Comparison of ENCODE assay signal across 8 cellular contexts in the genomic region with DNA sequence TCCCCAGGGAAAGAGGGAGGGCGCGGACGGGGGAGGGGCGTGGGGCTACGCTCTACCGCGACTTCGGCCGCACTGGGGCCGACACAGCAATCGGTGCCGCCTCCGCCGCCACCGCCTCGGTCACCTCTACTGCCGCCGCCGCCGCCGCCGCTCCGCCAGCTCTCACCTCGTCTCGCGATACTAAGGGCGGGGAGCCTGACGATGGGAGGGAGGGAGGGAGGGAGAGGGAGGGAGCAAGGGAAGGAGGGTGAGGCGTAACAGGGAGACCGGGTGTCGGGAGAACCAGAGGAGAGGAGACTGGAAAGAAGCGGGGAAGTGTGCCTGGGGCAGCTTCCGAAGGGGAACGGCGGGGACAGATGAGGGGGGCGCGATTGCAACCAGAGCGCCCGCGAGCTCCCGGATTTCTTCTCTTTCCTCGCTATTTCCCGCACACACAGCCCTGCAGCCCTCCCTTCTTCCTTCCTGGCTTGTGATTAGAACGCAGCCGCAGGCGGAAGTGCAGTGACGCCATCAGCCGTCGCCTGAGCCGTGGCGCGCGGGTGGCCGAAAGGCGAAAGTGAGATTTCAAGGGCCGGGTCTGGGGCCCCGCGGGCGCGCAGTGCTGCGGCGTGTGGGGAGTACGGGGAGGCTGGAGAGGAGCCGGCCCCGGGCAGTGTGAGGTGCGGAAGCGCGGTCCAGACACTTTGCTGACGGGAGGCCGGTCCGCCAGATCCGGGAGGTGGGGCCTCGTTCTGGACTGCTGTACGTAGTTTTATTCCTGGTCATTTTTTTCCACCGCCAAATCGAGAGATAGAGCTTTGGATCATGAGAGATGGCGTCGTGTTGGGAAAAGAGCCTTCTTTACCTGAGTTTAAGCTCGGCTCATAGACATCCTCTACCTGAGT. TPM values are rescaled to one million over a fixed set of nuclear protein-coding genes. Genes with fewer than 3 reads are reported as not detected.
DNase-seq lines count a peak whose midpoint lies in the region; ATAC-seq and TF ChIP-seq lines count a peak whose summit lies in the region.

A gene with protein sequence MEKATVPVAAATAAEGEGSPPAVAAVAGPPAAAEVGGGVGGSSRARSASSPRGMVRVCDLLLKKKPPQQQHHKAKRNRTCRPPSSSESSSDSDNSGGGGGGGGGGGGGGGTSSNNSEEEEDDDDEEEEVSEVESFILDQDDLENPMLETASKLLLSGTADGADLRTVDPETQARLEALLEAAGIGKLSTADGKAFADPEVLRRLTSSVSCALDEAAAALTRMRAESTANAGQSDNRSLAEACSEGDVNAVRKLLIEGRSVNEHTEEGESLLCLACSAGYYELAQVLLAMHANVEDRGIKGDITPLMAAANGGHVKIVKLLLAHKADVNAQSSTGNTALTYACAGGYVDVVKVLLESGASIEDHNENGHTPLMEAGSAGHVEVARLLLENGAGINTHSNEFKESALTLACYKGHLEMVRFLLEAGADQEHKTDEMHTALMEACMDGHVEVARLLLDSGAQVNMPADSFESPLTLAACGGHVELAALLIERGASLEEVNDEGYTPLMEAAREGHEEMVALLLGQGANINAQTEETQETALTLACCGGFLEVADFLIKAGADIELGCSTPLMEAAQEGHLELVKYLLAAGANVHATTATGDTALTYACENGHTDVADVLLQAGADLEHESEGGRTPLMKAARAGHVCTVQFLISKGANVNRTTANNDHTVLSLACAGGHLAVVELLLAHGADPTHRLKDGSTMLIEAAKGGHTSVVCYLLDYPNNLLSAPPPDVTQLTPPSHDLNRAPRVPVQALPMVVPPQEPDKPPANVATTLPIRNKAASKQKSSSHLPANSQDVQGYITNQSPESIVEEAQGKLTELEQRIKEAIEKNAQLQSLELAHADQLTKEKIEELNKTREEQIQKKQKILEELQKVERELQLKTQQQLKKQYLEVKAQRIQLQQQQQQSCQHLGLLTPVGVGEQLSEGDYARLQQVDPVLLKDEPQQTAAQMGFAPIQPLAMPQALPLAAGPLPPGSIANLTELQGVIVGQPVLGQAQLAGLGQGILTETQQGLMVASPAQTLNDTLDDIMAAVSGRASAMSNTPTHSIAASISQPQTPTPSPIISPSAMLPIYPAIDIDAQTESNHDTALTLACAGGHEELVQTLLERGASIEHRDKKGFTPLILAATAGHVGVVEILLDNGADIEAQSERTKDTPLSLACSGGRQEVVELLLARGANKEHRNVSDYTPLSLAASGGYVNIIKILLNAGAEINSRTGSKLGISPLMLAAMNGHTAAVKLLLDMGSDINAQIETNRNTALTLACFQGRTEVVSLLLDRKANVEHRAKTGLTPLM (N-terminal part only) (minus strand): TSS at position 131 of the 884 bp plus-strand sequence. CDS start 130 bp downstream, at position 1.

- peak; percentile 92 for DNase-seq in DMS 273 (lab: John Stamatoyannopoulos, UW; ENCODE audit: unreplicated experiment)
- DNase-seq in HuH-7 (ENCODE audit: low spot score): peak; percentile 74
- peak; percentile 75 for DNase-seq in activated T-cell treated with anti-CD3 and anti-CD28 coated beads for 1 hour (ENCODE audit: low read depth)
- peak; percentile 61 for DNase-seq in epidermal melanocyte (ENCODE audit: insufficient read length, low spot score)
- peak; percentile 76 to 84 for DNase-seq in stimulated activated CD8-positive, alpha-beta memory T cell treated with anti-CD3 and anti-CD28 coated beads, Interleukin-4, amount 100 ng/mL, for 1 hour (ENCODE audit: low read depth in 2 of 2, low spot score in 1 of 2)

- H3K9me3 ChIP-seq in OCI-LY3 (ENCODE audit: insufficient read depth, low read length) (no peaks in the 10 kb centered on the region), mononuclear cell (ENCODE audit: low read depth, low read length) (no peaks in the 10 kb centered on the region)

- peaks cover 70% of the 10 kb centered on the region for H3K79me2 ChIP-seq in OCI-LY3 (ENCODE audit: low read length)

- H3K9ac ChIP-seq in OCI-LY3 (ENCODE audit: low read length): peak within 1 kb of the TSS; percentile 91

- H3K27me3 ChIP-seq in OCI-LY3 (ENCODE audit: low read depth, low read length): no peaks in the 10 kb centered on the region
- no peaks in the 10 kb centered on the region for H3K27me3 ChIP-seq in mononuclear cell (ENCODE audit: insufficient read depth, low read length)

- H3K4me1 ChIP-seq in OCI-LY3 (ENCODE audit: low read length) (peaks cover 22% of the 10 kb centered on the region), mononuclear cell (ENCODE audit: insufficient read depth, low read length) (peaks cover 41% of the 10 kb centered on the region)

- peak within 1 kb of the TSS; percentile 99 for H3K4me3 ChIP-seq in OCI-LY3 (ENCODE audit: low read length)
- peak within 1 kb of the TSS; percentile 96 for H3K4me3 ChIP-seq in mononuclear cell (ENCODE audit: low read length)

- peak within 1 kb of the TSS; percentile 93 for H3K4me2 ChIP-seq in OCI-LY3 (ENCODE audit: low read length)

- peak; percentile 83 for ATAC-seq in GM21515 (IDR thresholded peaks at IDR 0.05; ENCODE audit: unreplicated experiment)

- peaks cover 22% of the 10 kb centered on the region for H4K20me1 ChIP-seq in OCI-LY3 (ENCODE audit: insufficient read depth, low read length)

- TF ChIP-seq CTCF in OCI-LY3 (IDR thresholded peaks at IDR 0.05; ENCODE audit: low read depth, low read length): no peak

- H2AFZ ChIP-seq in OCI-LY3 (ENCODE audit: low read depth, low read length): peak within 1 kb of the TSS; percentile 62

- peak within 1 kb of the TSS; percentile 83 for H3K27ac ChIP-seq in OCI-LY3 (ENCODE audit: low read length)

- H3K36me3 ChIP-seq in OCI-LY3 (replicated peaks; ENCODE audit: low read depth, low read length): peaks cover 12% of the 10 kb centered on the region

RNA-seq across cellular contexts. Expression of the gene that starts here (rescaled TPM):
- 34.4 TPM for total RNA-seq in mononuclear cell

Comparison
In these comparisons a context has a peak if more than half of its experiments do, and no peak if none do; other contexts are left out.
1. Peak in every context shown above with its lines: DNase-seq, ATAC-seq, H3K4me3 ChIP-seq and H3K27ac ChIP-seq.